In the genomic region with DNA sequence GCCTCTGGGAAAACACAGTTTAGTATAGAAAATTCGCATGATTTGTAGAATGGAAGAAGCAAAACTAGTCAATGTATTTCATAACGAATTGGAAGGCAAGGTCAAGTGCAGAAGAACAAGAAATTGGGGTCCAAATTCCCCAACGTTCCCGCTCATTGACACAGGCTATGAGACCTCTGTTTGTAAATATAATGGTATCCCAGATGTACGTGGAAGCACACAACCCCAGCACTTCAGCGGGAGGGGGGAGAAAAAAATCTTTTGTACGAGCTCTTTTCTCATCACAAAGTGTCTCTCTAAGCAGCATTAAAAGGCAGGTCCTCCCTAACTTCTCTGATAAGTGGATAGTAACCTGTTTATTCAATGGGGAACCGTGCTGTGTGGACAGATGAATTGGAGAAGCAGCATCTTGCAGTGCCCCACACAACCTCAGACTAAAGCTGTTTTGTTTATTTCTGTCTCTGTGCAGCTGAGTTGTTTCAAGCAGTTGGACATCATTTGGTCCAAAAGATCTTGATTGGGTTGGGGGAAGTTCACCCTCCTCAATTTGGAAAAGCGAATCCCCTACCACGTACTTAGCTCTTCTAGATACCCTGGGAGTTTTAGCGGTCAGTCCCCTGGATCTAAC, we compare ENCODE assay signal across 8 cellular contexts. TPM values are rescaled to one million over a fixed set of nuclear protein-coding genes. Genes with fewer than 3 reads are reported as not detected.
A peak's percentile ranks its signal among the peaks of the same experiment; 100 is the strongest.
DNase-seq lines count a peak whose midpoint lies in the region; ATAC-seq and TF ChIP-seq lines count a peak whose summit lies in the region.

No MANE protein-coding gene starts in this region.

- TF ChIP-seq CTCF in Caco-2 (IDR thresholded peaks at IDR 0.05; ENCODE audit: insufficient read depth in 1 of 2, low read depth in 1 of 2, low read length in 1 of 2, severe bottlenecking in 1 of 2, unreplicated experiment in 1 of 2), result no peak
- TF ChIP-seq CTCF in nephron progenitor cell (IDR thresholded peaks at IDR 0.05), result no peak

- peaks cover 28% of the 10 kb centered on the region for H3K36me3 Mint-ChIP-seq in Caco-2 (ENCODE audit: insufficient read depth, unreplicated experiment)
- H3K36me3 Mint-ChIP-seq in dendritic cell treated with granulocyte-macrophage colony-stimulating factor and Interleukin-4, amounts not matched to agents 40 ng/mL and 50 ng/mL, for 4 days (ENCODE audit: low read depth), result peaks cover 16% of the 10 kb centered on the region
- H3K36me3 Mint-ChIP-seq in nephron progenitor cell (ENCODE audit: low read depth), result no peaks in the 10 kb centered on the region

- H3K27ac Mint-ChIP-seq in Caco-2 (ENCODE audit: unreplicated experiment), result peak overlapping the region; percentile 50
- H3K27ac Mint-ChIP-seq in dendritic cell treated with granulocyte-macrophage colony-stimulating factor and Interleukin-4, amounts not matched to agents 40 ng/mL and 50 ng/mL, for 4 days, result peak overlapping the region; percentile 88
- no peak overlapping the region for H3K27ac Mint-ChIP-seq in nephron progenitor cell

- H3K4me3 ChIP-seq in Caco-2 (ENCODE audit: low read depth, low read length), result peak overlapping the region; percentile 76

- H3K4me1 Mint-ChIP-seq in Caco-2 (ENCODE audit: low read depth, unreplicated experiment) (peaks cover 25% of the 10 kb centered on the region), nephron progenitor cell (peaks cover 42% of the 10 kb centered on the region)
- peaks cover 71% of the 10 kb centered on the region for H3K4me1 Mint-ChIP-seq in dendritic cell treated with granulocyte-macrophage colony-stimulating factor and Interleukin-4, amounts not matched to agents 40 ng/mL and 50 ng/mL, for 4 days (ENCODE audit: low read depth)

- H3K27me3 ChIP-seq in Caco-2 (replicated peaks; ENCODE audit: control insufficient read depth, insufficient read depth, low read length), result no peaks in the 10 kb centered on the region

- H3K9me3 Mint-ChIP-seq in Caco-2 (ENCODE audit: unreplicated experiment), result no peaks in the 10 kb centered on the region
- no peaks in the 10 kb centered on the region for H3K9me3 Mint-ChIP-seq in dendritic cell treated with granulocyte-macrophage colony-stimulating factor and Interleukin-4, amounts not matched to agents 40 ng/mL and 50 ng/mL, for 4 days
- H3K9me3 Mint-ChIP-seq in nephron progenitor cell, result no peaks in the 10 kb centered on the region

- POLR2A ChIA-PET in Caco-2 (lab: Charles Lee), result interaction anchor here (0.7 to 1.6 kb wide), 4 partner anchors 156 to 424 kb away, joined by 3 to 6 read pairs (median 4); a partner anchor contains a TSS

- no peaks in the 10 kb centered on the region for H3K9me3 ChIP-seq in Caco-2

- H3K27me3 Mint-ChIP-seq in Caco-2 (ENCODE audit: insufficient read depth, unreplicated experiment), result no peaks in the 10 kb centered on the region
- no peaks in the 10 kb centered on the region for H3K27me3 Mint-ChIP-seq in dendritic cell treated with granulocyte-macrophage colony-stimulating factor and Interleukin-4, amounts not matched to agents 40 ng/mL and 50 ng/mL, for 4 days
- peaks cover 28% of the 10 kb centered on the region for H3K27me3 Mint-ChIP-seq in nephron progenitor cell (ENCODE audit: low read depth, poor library complexity)

- H3K36me3 ChIP-seq in Caco-2 (ENCODE audit: control insufficient read depth, insufficient read depth, low read length), result no peaks in the 10 kb centered on the region

- H3K4me3 Mint-ChIP-seq in Caco-2 (ENCODE audit: unreplicated experiment) (peak overlapping the region; percentile 76), nephron progenitor cell (peak overlapping the region; percentile 86)
- peak overlapping the region; percentile 78 for H3K4me3 Mint-ChIP-seq in dendritic cell treated with granulocyte-macrophage colony-stimulating factor and Interleukin-4, amounts not matched to agents 40 ng/mL and 50 ng/mL, for 4 days

- BruUV-seq in Caco-2 (replicated peaks; lab: Mats Ljungman, UMichigan), result no TSS peak

- CTCF ChIA-PET in Caco-2 (lab: Charles Lee), result interaction anchor here (0.7 to 3.9 kb wide), 5 partner anchors 11 to 228 kb away, joined by 3 to 48 read pairs (median 17); no protein-coding TSS in a partner anchor

- no peak for ATAC-seq in HG03520 (IDR thresholded peaks at IDR 0.05; ENCODE audit: unreplicated experiment)
- ATAC-seq in HG03442 (IDR thresholded peaks at IDR 0.05; ENCODE audit: unreplicated experiment), result no peak
- ATAC-seq in HG02623 (IDR thresholded peaks at IDR 0.05; ENCODE audit: unreplicated experiment), result no peak

- intact Hi-C loops in Caco-2 (cut with micrococcal nuclease; ENCODE audit: unreplicated experiment), result loop anchor here (1.0 kb wide), 1 partner anchor 190 kb away; no protein-coding TSS in a partner anchor
- intact Hi-C loops in dendritic cell treated with granulocyte-macrophage colony-stimulating factor and Interleukin-4, amounts not matched to agents 40 ng/mL and 50 ng/mL, for 4 days (cut with micrococcal nuclease), result loop anchor here (5.0 kb wide), 2 partner anchors 144 to 191 kb away; no protein-coding TSS in a partner anchor

- DNase-seq in Caco-2 (no peak), NCI-H2227 (lab: John Stamatoyannopoulos, UW; ENCODE audit: unreplicated experiment) (peak; percentile 33), nephron progenitor cell (no peak), iPS-NIHi11 (ENCODE audit: low spot score) (no peak)

- peaks cover 23% of the 10 kb centered on the region for H3K4me1 ChIP-seq in Caco-2

RNA-seq across cellular contexts. Expression of a gene that starts 1.1 kb away (rescaled TPM):
- 58.6 and 67.3 TPM in 2 replicates for total RNA-seq in Caco-2 (2022)
